8 cellular contexts compared by ENCODE assay signal in genomic region chr17:39153541-39154111, GRCh38. TPM values are rescaled to one million over a fixed set of nuclear protein-coding genes. Genes with fewer than 3 reads are reported as not detected.
DNase-seq lines count a peak whose midpoint lies in the region; ATAC-seq and TF ChIP-seq lines count a peak whose summit lies in the region.

No MANE protein-coding gene starts in this region.

- intact Hi-C loops in lower lobe of right lung (cut with DNase I): no loop called here

- no peaks in the 10 kb centered on the region for H3K9me3 ChIP-seq in lower lobe of right lung

- DNase-seq in A172 (ENCODE audit: low spot score) (peak; percentile 89), HS-5 (ENCODE audit: low read depth) (peak; percentile 80), NK-92 (lab: John Stamatoyannopoulos, UW; ENCODE audit: unreplicated experiment) (peak; percentile 77), lower lobe of right lung (peak; percentile 89)
- DNase-seq in activated CD8-positive, alpha-beta memory T cell treated with anti-CD3 and anti-CD28 coated beads for 24 hours: peak; percentile 100
- DNase-seq in effector CD4-positive, alpha-beta T cell: peak; percentile 89
- peak; percentile 88 to 94 for DNase-seq in stimulated activated CD4-positive, alpha-beta T cell treated with anti-CD3 and anti-CD28 coated beads, Interleukin-4, amount 100 ng/mL, for 4 hours

- peaks cover 18% of the 10 kb centered on the region for H3K4me1 ChIP-seq in lower lobe of right lung

- ATAC-seq in GM18873 (IDR thresholded peaks at IDR 0.05; ENCODE audit: low FRiP score, unreplicated experiment): peak; percentile 43
- peak; percentile 89 to 91 for ATAC-seq in lower lobe of right lung

- H3K36me3 ChIP-seq in lower lobe of right lung: no peaks in the 10 kb centered on the region

- peak overlapping the region; percentile 85 for H3K27ac ChIP-seq in lower lobe of right lung

- peak overlapping the region; percentile 78 for H3K4me3 ChIP-seq in lower lobe of right lung

- no peak for TF ChIP-seq CTCF in lower lobe of right lung (IDR thresholded peaks at IDR 0.05)

- H3K27me3 ChIP-seq in lower lobe of right lung (ENCODE audit: low read depth): peaks cover 12% of the 10 kb centered on the region

RNA-seq across cellular contexts. Expression of gene PLXDC1, which starts 2.2 kb away (rescaled TPM):
- 0.64 and 2.1 TPM in 2 replicates for total RNA-seq in A172 (2014; rRNA removed; shearing (Covaris generic))
- total RNA-seq in lower lobe of right lung: 19.5 TPM

RNA-seq across cellular contexts. Expression of gene ARL5C, which starts 12.3 kb away (rescaled TPM):
- not detected in 2 replicates for total RNA-seq in A172 (2014; rRNA removed; shearing (Covaris generic))
- total RNA-seq in lower lobe of right lung: not detected

RNA-seq across cellular contexts. Expression of gene CACNB1, which starts 43.8 kb away (rescaled TPM):
- 4.0 and 4.5 TPM in 2 replicates for total RNA-seq in A172 (2014; rRNA removed; shearing (Covaris generic))
- 21.3 TPM for total RNA-seq in lower lobe of right lung

RNA-seq across cellular contexts. Expression of gene RPL19, which starts 46.5 kb away (rescaled TPM):
- total RNA-seq in A172 (2014; rRNA removed; shearing (Covaris generic)): 2,332 and 2,918 TPM in 2 replicates
- 1,465 TPM for total RNA-seq in lower lobe of right lung

Comparison
In these comparisons a context has a peak if more than half of its experiments do, and no peak if none do; other contexts are left out.
1. Peak in every context shown above with its lines: DNase-seq, ATAC-seq, H3K4me3 ChIP-seq and H3K27ac ChIP-seq.